Comparison of ENCODE assay signal across 1 cellular context in the genomic region with DNA sequence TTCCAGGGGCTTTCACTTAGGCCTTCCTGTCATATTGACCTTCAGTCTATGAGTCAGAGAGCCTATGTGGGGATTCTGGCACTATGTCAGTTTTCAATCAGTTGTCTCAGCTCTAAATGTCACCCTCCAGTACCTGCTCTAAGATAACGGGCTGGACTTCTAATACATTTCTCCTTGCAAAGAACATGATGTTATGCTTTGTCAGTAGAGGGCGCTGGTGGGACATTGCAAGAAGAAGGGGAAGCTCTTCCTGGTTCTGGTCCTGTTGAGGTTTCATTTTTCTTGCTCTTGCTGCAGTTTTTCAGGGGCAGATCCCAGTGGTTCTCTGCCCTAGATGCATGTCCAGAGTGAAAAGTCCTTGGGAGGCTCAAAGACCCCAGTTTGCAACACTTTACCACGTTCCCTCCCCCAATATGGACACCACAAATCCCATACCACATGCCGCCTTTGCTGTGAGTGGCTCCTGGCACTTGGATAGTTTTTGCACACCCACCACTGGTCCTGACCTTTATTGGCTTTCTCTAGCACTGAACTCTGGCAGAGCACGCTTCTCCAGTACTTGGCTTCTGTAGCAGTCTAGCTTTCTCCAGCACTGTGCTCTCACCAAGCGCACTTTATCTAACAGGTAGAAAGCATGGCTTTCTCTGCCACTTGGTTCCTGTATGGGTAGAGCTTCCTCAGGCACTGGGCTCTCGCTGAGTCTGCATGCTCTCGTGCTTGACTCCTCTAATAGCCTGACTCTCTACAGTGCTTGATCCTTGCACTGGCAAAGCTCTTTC.
TF ChIP-seq lines count a peak whose summit lies in the region.

No MANE protein-coding gene starts in this region.

TF ChIP-seq in SK-N-SH treated with all-trans-retinoic acid at 6 μM for 48 hours, 23 proteins besides CTCF, POLR2A, EP300 and RAD21 (continued from another document):
- TF ChIP-seq, protein P1, sequence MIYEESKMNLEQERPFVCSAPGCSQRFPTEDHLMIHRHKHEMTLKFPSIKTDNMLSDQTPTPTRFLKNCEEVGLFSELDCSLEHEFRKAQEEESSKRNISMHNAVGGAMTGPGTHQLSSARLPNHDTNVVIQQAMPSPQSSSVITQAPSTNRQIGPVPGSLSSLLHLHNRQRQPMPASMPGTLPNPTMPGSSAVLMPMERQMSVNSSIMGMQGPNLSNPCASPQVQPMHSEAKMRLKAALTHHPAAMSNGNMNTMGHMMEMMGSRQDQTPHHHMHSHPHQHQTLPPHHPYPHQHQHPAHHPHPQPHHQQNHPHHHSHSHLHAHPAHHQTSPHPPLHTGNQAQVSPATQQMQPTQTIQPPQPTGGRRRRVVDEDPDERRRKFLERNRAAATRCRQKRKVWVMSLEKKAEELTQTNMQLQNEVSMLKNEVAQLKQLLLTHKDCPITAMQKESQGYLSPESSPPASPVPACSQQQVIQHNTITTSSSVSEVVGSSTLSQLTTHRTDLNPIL (CRISPR knock-in tag; IDR thresholded peaks at IDR 0.05; ENCODE audit: low read depth), result no peak
- TF ChIP-seq GLIS3 (CRISPR knock-in tag; IDR thresholded peaks at IDR 0.05) (no peak), ESRRG (CRISPR knock-in tag; IDR thresholded peaks at IDR 0.05) (no peak), RARB (CRISPR knock-in tag; IDR thresholded peaks at IDR 0.05) (no peak), SNAI2 (CRISPR knock-in tag; IDR thresholded peaks at IDR 0.05) (no peak), ZFP30 (CRISPR knock-in tag; IDR thresholded peaks at IDR 0.05) (no peak)
